Comparison of ENCODE assay signal across 17 cellular contexts in the genomic region with DNA sequence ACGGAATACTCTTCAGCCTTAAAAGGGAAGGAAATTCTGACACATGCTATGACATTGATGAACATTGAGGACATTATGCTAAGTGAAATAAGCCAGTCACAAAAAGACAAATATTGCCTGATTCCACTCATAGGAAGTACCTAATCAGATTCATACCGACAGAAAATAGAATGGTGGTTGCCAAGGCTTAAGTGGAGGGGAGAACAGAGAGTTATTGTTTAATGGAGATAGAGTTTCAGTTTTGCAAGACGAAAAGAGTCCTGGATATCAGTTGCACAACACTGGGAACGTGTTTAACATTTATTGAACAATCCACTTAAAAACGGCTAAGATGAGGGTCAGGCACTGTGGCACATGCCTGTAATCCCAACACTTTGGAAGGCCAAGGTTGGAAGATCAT. TPM values are rescaled to one million over a fixed set of nuclear protein-coding genes. Genes with fewer than 3 reads are reported as not detected.
DNase-seq lines count a peak whose midpoint lies in the region; ATAC-seq lines count a peak whose summit lies in the region.
"Had no signal": no experiment of that assay in that cellular context is flagged by ENCODE, and none has a peak within 500 bp of the region (broad histone marks: within the 10 kb centered on the region; RNA-seq: fewer than 3 reads in every experiment).

No MANE protein-coding gene starts in this region.

- peak overlapping the region in 1 of 10 donors; percentile 20 for H3K4me3 Mint-ChIP-seq in naive thymus-derived CD8-positive, alpha-beta T cell
- H3K4me3 Mint-ChIP-seq: activated CD4-positive, alpha-beta T cell treated with anti-CD3 and anti-CD28 coated beads for 36 hours; type B pancreatic cell had no signal

- peaks cover 0 to 6% (median 4%) of the 10 kb centered on the region in 5 donors for H3K27me3 Mint-ChIP-seq in naive thymus-derived CD8-positive, alpha-beta T cell

- peaks cover 0 to 8% (median 0%) of the 10 kb centered on the region in 9 donors for H3K9me3 Mint-ChIP-seq in naive thymus-derived CD8-positive, alpha-beta T cell

- POLR2A ChIA-PET in naive thymus-derived CD8-positive, alpha-beta T cell (lab: Charles Lee): no interaction called here

- peak; percentile 63 for ATAC-seq in Right ventricle myocardium inferior
- no peak for ATAC-seq in left ventricle myocardium superior
- no peak for ATAC-seq in naive thymus-derived CD8-positive, alpha-beta T cell
- no peak for ATAC-seq in esophagus mucosa
- no peak for ATAC-seq in GM18502 (IDR thresholded peaks at IDR 0.05; ENCODE audit: poor library complexity, unreplicated experiment)
- ATAC-seq: activated CD4-positive, alpha-beta T cell treated with anti-CD3 and anti-CD28 coated beads for 36 hours had no signal

- no peak for DNase-seq in Right ventricle myocardium inferior (ENCODE audit: missing footprints)
- no peak for DNase-seq in left ventricle myocardium superior
- DNase-seq in NOMO-1 treated with dmso at 0.1 percent for 144 hours (lab: John Stamatoyannopoulos, UW; ENCODE audit: unreplicated experiment): peak; percentile 76
- DNase-seq in iris pigment epithelial cell (ENCODE audit: low read depth): peak; percentile 26
- no peak for DNase-seq in naive thymus-derived CD8-positive, alpha-beta T cell
- no peak for DNase-seq in stimulated activated naive CD4-positive, alpha-beta T cell treated with Interleukin-2 at 50 U/mL for 16 hours (lab: John Stamatoyannopoulos, UW)
- DNase-seq: activated CD4-positive, alpha-beta T cell treated with anti-CD3 and anti-CD28 coated beads for 36 hours; activated gamma-delta T cell; amygdala; effector memory CD4-positive, alpha-beta T cell; MM.1S; NCI-H2081; stimulated activated naive CD4-positive, alpha-beta T cell; T-helper 9 cell had no signal

- intact Hi-C loops in Right ventricle myocardium inferior (cut with DNase I): no loop called here
- intact Hi-C loops in left ventricle myocardium superior (cut with micrococcal nuclease): no loop called here

- H3K36me3 Mint-ChIP-seq in naive thymus-derived CD8-positive, alpha-beta T cell: peaks cover 0 to 5% (median 0%) of the 10 kb centered on the region in 3 donors
- H3K36me3 Mint-ChIP-seq: type B pancreatic cell had no signal

- H3K27ac Mint-ChIP-seq in naive thymus-derived CD8-positive, alpha-beta T cell: peak overlapping the region in 1 of 10 donors; percentile 17
- H3K27ac Mint-ChIP-seq: activated CD4-positive, alpha-beta T cell treated with anti-CD3 and anti-CD28 coated beads for 36 hours; type B pancreatic cell had no signal

- peaks cover 0 to 2% (median 0%) of the 10 kb centered on the region in 4 donors for H3K4me1 Mint-ChIP-seq in naive thymus-derived CD8-positive, alpha-beta T cell
- H3K4me1 Mint-ChIP-seq: activated CD4-positive, alpha-beta T cell treated with anti-CD3 and anti-CD28 coated beads for 36 hours had no signal

RNA-seq across cellular contexts. Expression of gene HIPK3, which starts 45.6 kb away (rescaled TPM):
- total RNA-seq in Right ventricle myocardium inferior (285 TPM), left ventricle myocardium superior (306 TPM), esophagus mucosa (61.4 TPM)
- 10 to 100 TPM; 82.4 to 84.0 TPM for total RNA-seq in naive thymus-derived CD8-positive, alpha-beta T cell
- 10 to 100 TPM; 22.1 to 29.9 (median 25.6) TPM for polyA plus RNA-seq in naive thymus-derived CD8-positive, alpha-beta T cell

RNA-seq across cellular contexts. Expression of gene CSTF3, which starts 50.3 kb away (rescaled TPM):
- total RNA-seq in Right ventricle myocardium inferior (12.6 TPM), left ventricle myocardium superior (9.8 TPM), esophagus mucosa (13.5 TPM)
- total RNA-seq in naive thymus-derived CD8-positive, alpha-beta T cell: 10 to 100 TPM; 27.3 to 31.0 TPM
- 10 to 100 TPM; 11.1 to 17.9 (median 15.4) TPM for polyA plus RNA-seq in naive thymus-derived CD8-positive, alpha-beta T cell

Comparison
In these comparisons a context has a peak if more than half of its experiments do, and no peak if none do; other contexts are left out.
1. DNase-seq: peak in NOMO-1 treated with dmso at 0.1 percent for 144 hours (single experiment) and iris pigment epithelial cell (single experiment); none in Right ventricle myocardium inferior (single experiment), left ventricle myocardium superior (single experiment), naive thymus-derived CD8-positive, alpha-beta T cell (0 of 10) and stimulated activated naive CD4-positive, alpha-beta T cell treated with Interleukin-2 at 50 U/mL for 16 hours (single experiment).